ENCODE assay signal across 20 cellular contexts in genomic region chr10:100806356-100806645, GRCh38.
A peak's percentile ranks its signal among the peaks of the same experiment; 100 is the strongest.
DNase-seq lines count a peak whose midpoint lies in the region; ATAC-seq and TF ChIP-seq lines count a peak whose summit lies in the region.
"Had no signal": no experiment of that assay in that cellular context is flagged by ENCODE, and none has a peak within 500 bp of the region (broad histone marks: within the 10 kb centered on the region; RNA-seq: fewer than 3 reads in every experiment).

No MANE protein-coding gene starts in this region.

- no peak overlapping the region for H3K4ac ChIP-seq in mesendoderm (ENCODE audit: low read depth, low read length)

- no peak overlapping the region for H3K9ac ChIP-seq in mesendoderm (ENCODE audit: low read length)
- H3K9ac ChIP-seq: BLaER1 treated with 17β-estradiol and CSF1 and Interleukin-3, amounts not matched to agents 10 nM and 100 nM; GM23248 had no signal

- H3K9me3 ChIP-seq in tibial nerve = no peaks in the 10 kb centered on the region
- H3K9me3 ChIP-seq: BE2C; BLaER1 treated with 17β-estradiol and CSF1 and Interleukin-3, amounts not matched to agents 10 nM and 100 nM had no signal

- no peaks in the 10 kb centered on the region for H3K36me3 ChIP-seq in tibial nerve
- no peaks in the 10 kb centered on the region for H3K36me3 ChIP-seq in mesendoderm (ENCODE audit: control insufficient read depth, insufficient read depth, low read length)
- H3K36me3 ChIP-seq: BE2C; BLaER1 treated with 17β-estradiol and CSF1 and Interleukin-3, amounts not matched to agents 10 nM and 100 nM had no signal

- H3K23ac ChIP-seq in mesendoderm (ENCODE audit: low read length) = no peak overlapping the region

- TF ChIP-seq CTCF in omental fat pad (IDR thresholded peaks at IDR 0.05) (no peak), tibial nerve (IDR thresholded peaks at IDR 0.05) (no peak)

- no peaks in the 10 kb centered on the region for H3K79me1 ChIP-seq in mesendoderm (ENCODE audit: low read length)

- no peak for TF ChIP-seq EP300 in tibial nerve (IDR thresholded peaks at IDR 0.05)

- TF ChIP-seq POLR2A in tibial nerve (IDR thresholded peaks at IDR 0.05) = no peak

- H2BK5ac ChIP-seq in mesendoderm (ENCODE audit: low read length) = no peak overlapping the region

- no peak overlapping the region for H2AK5ac ChIP-seq in mesendoderm (ENCODE audit: low read length)

- H3K27me3 ChIP-seq in tibial nerve (peaks cover 0 to 94% of the 10 kb centered on the region in 2 donors), mesendoderm (ENCODE audit: insufficient read depth, low read length, poor library complexity) (no peaks in the 10 kb centered on the region)
- H3K27me3 ChIP-seq: BE2C had no signal

- H2BK120ac ChIP-seq in mesendoderm (ENCODE audit: low read depth, low read length) = no peak overlapping the region

- H2BK15ac ChIP-seq in mesendoderm (replicated peaks; ENCODE audit: low read depth) = no peak overlapping the region

- H3K56ac ChIP-seq in mesendoderm (ENCODE audit: low read length) = no peak overlapping the region

- no peak overlapping the region for H3K4me2 ChIP-seq in mesendoderm (ENCODE audit: low read length)
- H3K4me2 ChIP-seq: BLaER1 treated with 17β-estradiol and CSF1 and Interleukin-3, amounts not matched to agents 10 nM and 100 nM had no signal

- H3K4me1 ChIP-seq in tibial nerve (peaks cover 0 to 6% (median 0%) of the 10 kb centered on the region in 4 donors), mesendoderm (ENCODE audit: control insufficient read depth, low read depth, low read length) (peaks cover 6% of the 10 kb centered on the region)
- H3K4me1 ChIP-seq: BE2C; BLaER1 treated with 17β-estradiol and CSF1 and Interleukin-3, amounts not matched to agents 10 nM and 100 nM had no signal

- H3K79me2 ChIP-seq in mesendoderm (ENCODE audit: control insufficient read depth, insufficient read depth, low read length) = no peaks in the 10 kb centered on the region

- DNase-seq in AG20443 (ENCODE audit: low spot score) (peak; percentile 29), mesenteric fat pad (ENCODE audit: low spot score) (peak; percentile 75), omental fat pad (ENCODE audit: low spot score) (peak; percentile 6), COLO668 (lab: John Stamatoyannopoulos, UW; ENCODE audit: unreplicated experiment) (no peak), NCI-H128 (lab: John Stamatoyannopoulos, UW; ENCODE audit: unreplicated experiment) (no peak), tibial nerve (ENCODE audit: low spot score in 2 of 2) (no peak), mesendoderm (no peak)
- DNase-seq: AML-193; BE2C; Calu3; CD4-positive, alpha-beta T cell; COR-L47; DMS53; DMS79 treated with DMSO at 0.1 percent for 48 hours; GF-D8; GM23248; HCEC 1CT had no signal

- H3K4me3 ChIP-seq in tibial nerve = no peak overlapping the region
- H3K4me3 ChIP-seq in mesendoderm (ENCODE audit: low read length) = no peak overlapping the region
- H3K4me3 ChIP-seq: BLaER1 treated with 17β-estradiol and CSF1 and Interleukin-3, amounts not matched to agents 10 nM and 100 nM; GM23248 had no signal

- WGBS in tibial nerve, 2 donors = 60 to 65% methylated on average over 5 to 8 of the region's 8 CpGs
- WGBS in mesendoderm (ENCODE audit: extremely low coverage, insufficient coverage, low lambda C conversion rate) = no CpG with 5 or more reads among the region's 8 CpGs

- ATAC-seq in SK-N-SH treated with all-trans-retinoic acid at 6 μM for 48 hours (no peak; the same call in 2 of the 3 replicates), omental fat pad (ENCODE audit: low FRiP score) (no peak)

- no peak overlapping the region for H3K27ac ChIP-seq in tibial nerve
- H3K27ac ChIP-seq in mesendoderm (ENCODE audit: low read depth, low read length) = no peak overlapping the region
- H3K27ac ChIP-seq: 22Rv1; BLaER1 treated with 17β-estradiol and CSF1 and Interleukin-3, amounts not matched to agents 10 nM and 100 nM; GM23248 had no signal

- no peak overlapping the region for H3K18ac ChIP-seq in mesendoderm (ENCODE audit: low read length)

- H4K8ac ChIP-seq in mesendoderm (ENCODE audit: low read depth, low read length) = no peak overlapping the region

- H4K5ac ChIP-seq in mesendoderm (ENCODE audit: low read length) = no peak overlapping the region

TF ChIP-seq in SK-N-SH treated with all-trans-retinoic acid at 6 μM for 48 hours, 23 proteins besides CTCF, POLR2A, EP300 and RAD21:
- TF ChIP-seq, protein P1, sequence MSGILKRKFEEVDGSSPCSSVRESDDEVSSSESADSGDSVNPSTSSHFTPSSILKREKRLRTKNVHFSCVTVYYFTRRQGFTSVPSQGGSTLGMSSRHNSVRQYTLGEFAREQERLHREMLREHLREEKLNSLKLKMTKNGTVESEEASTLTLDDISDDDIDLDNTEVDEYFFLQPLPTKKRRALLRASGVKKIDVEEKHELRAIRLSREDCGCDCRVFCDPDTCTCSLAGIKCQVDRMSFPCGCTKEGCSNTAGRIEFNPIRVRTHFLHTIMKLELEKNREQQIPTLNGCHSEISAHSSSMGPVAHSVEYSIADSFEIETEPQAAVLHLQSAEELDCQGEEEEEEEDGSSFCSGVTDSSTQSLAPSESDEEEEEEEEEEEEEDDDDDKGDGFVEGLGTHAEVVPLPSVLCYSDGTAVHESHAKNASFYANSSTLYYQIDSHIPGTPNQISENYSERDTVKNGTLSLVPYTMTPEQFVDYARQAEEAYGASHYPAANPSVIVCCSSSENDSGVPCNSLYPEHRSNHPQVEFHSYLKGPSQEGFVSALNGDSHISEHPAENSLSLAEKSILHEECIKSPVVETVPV (CRISPR knock-in tag; IDR thresholded peaks at IDR 0.05) = no peak
- TF ChIP-seq TCF4 (CRISPR knock-in tag; IDR thresholded peaks at IDR 0.05; ENCODE audit: borderline replicate concordance) (0 out of 2 replicates have a peak, but pooled peaks have one; percentile 23), BACH2 (CRISPR knock-in tag; IDR thresholded peaks at IDR 0.05; ENCODE audit: borderline replicate concordance) (no peak)

Comparison
In these comparisons a context has a peak if more than half of its experiments do, and no peak if none do; other contexts are left out.
1. DNase-seq: peak in AG20443 (single experiment), mesenteric fat pad (single experiment) and omental fat pad (single experiment); none in COLO668 (single experiment), NCI-H128 (single experiment), tibial nerve (0 of 2) and mesendoderm (single experiment).